10 cellular contexts compared by ENCODE assay signal in genomic region chr15:33722005-33722672, GRCh38.
DNase-seq lines count a peak whose midpoint lies in the region; ATAC-seq lines count a peak whose summit lies in the region.
"Had no signal": no experiment of that assay in that cellular context is flagged by ENCODE, and none has a peak within 500 bp of the region (broad histone marks: within the 10 kb centered on the region; RNA-seq: fewer than 3 reads in every experiment).

No MANE protein-coding gene starts in this region.

- ATAC-seq in GM19372 (IDR thresholded peaks at IDR 0.05; ENCODE audit: low read depth, unreplicated experiment) (peak; percentile 84), HG03432 (IDR thresholded peaks at IDR 0.05; ENCODE audit: unreplicated experiment) (peak; percentile 89)
- peak; percentile 71 for ATAC-seq in activated T-helper 17 cell treated with anti-CD3 and anti-CD28 coated beads, Interleukin-2, amount 50 U/mL, for 72 hours (replicated peaks)

- in situ Hi-C loops in HAP-1 (cut with MboI; ENCODE audit: low sequenced_read_pairs): no loop called here

- no peaks in the 10 kb centered on the region for H3K9me3 ChIP-seq in CD8-positive, alpha-beta memory T cell (ENCODE audit: low read length)
- no peaks in the 10 kb centered on the region for H3K9me3 ChIP-seq in HAP-1
- H3K9me3 ChIP-seq: transverse colon had no signal

- H3K4me3 Mint-ChIP-seq in activated T-helper 17 cell treated with anti-CD3 and anti-CD28 coated beads, Interleukin-2, amount 50 U/mL, for 72 hours: no peak overlapping the region
- H3K4me3 Mint-ChIP-seq in CD8-positive, alpha-beta memory T cell: no peak overlapping the region

- H3K36me3 ChIP-seq in CD8-positive, alpha-beta memory T cell (ENCODE audit: insufficient read depth, low read length): no peaks in the 10 kb centered on the region
- H3K36me3 ChIP-seq in HAP-1 (replicated peaks): no peaks in the 10 kb centered on the region
- H3K36me3 ChIP-seq: transverse colon had no signal

- H3K27ac Mint-ChIP-seq in activated T-helper 17 cell treated with anti-CD3 and anti-CD28 coated beads, Interleukin-2, amount 50 U/mL, for 72 hours: no peak overlapping the region
- H3K27ac Mint-ChIP-seq in CD8-positive, alpha-beta memory T cell: no peak overlapping the region

- no peak overlapping the region for H3K27ac ChIP-seq in CD8-positive, alpha-beta memory T cell (ENCODE audit: low read depth, low read length)
- H3K27ac ChIP-seq: transverse colon had no signal

- no peaks in the 10 kb centered on the region for H3K36me3 Mint-ChIP-seq in activated T-helper 17 cell treated with anti-CD3 and anti-CD28 coated beads, Interleukin-2, amount 50 U/mL, for 72 hours (ENCODE audit: low read depth)
- no peaks in the 10 kb centered on the region for H3K36me3 Mint-ChIP-seq in CD8-positive, alpha-beta memory T cell

- no peaks in the 10 kb centered on the region for H3K27me3 Mint-ChIP-seq in activated T-helper 17 cell treated with anti-CD3 and anti-CD28 coated beads, Interleukin-2, amount 50 U/mL, for 72 hours
- H3K27me3 Mint-ChIP-seq in CD8-positive, alpha-beta memory T cell: peaks cover 2 to 8% of the 10 kb centered on the region in 2 donors

- CTCF ChIA-PET in CD8-positive, alpha-beta memory T cell (lab: Charles Lee): interaction anchor here (0.8 to 1.1 kb wide), 2 partner anchors 18 to 21 kb away, joined by 3 read pairs; no protein-coding TSS in a partner anchor

- POLR2A ChIA-PET in CD8-positive, alpha-beta memory T cell (lab: Charles Lee): no interaction called here

- H3K4me1 Mint-ChIP-seq in activated T-helper 17 cell treated with anti-CD3 and anti-CD28 coated beads, Interleukin-2, amount 50 U/mL, for 72 hours: no peaks in the 10 kb centered on the region
- H3K4me1 Mint-ChIP-seq in CD8-positive, alpha-beta memory T cell: no peaks in the 10 kb centered on the region

- DNase-seq in A172 (ENCODE audit: low spot score): peak; percentile 48
- no peak for DNase-seq in DMS79 (lab: John Stamatoyannopoulos, UW)
- no peak for DNase-seq in CD8-positive, alpha-beta memory T cell
- no peak for DNase-seq in HAP-1 (ENCODE audit: low spot score in 2 of 2)
- no peak for DNase-seq in stimulated activated CD4-positive, alpha-beta T cell treated with anti-CD3 and anti-CD28 coated beads, Interleukin-2, amount 100 ng/mL, for 48 hours
- DNase-seq: T-helper 9 cell, transverse colon had no signal

- no peaks in the 10 kb centered on the region for H3K4me1 ChIP-seq in CD8-positive, alpha-beta memory T cell (ENCODE audit: insufficient read depth, low read length)
- H3K4me1 ChIP-seq in HAP-1: no peaks in the 10 kb centered on the region
- H3K4me1 ChIP-seq: transverse colon had no signal

- no peaks in the 10 kb centered on the region for H3K27me3 ChIP-seq in CD8-positive, alpha-beta memory T cell (ENCODE audit: insufficient read depth, low read length, poor library complexity, severe bottlenecking)
- 0 out of 2 replicates have a peak, but pooled peaks cover 2% of the 10 kb centered on the region for H3K27me3 ChIP-seq in HAP-1 (ENCODE audit: low read depth)
- H3K27me3 ChIP-seq: transverse colon had no signal

- H3K9me3 Mint-ChIP-seq in activated T-helper 17 cell treated with anti-CD3 and anti-CD28 coated beads, Interleukin-2, amount 50 U/mL, for 72 hours: no peaks in the 10 kb centered on the region
- no peaks in the 10 kb centered on the region for H3K9me3 Mint-ChIP-seq in CD8-positive, alpha-beta memory T cell

- H3K4me3 ChIP-seq in CD8-positive, alpha-beta memory T cell (ENCODE audit: low read length): no peak overlapping the region
- no peak overlapping the region for H3K4me3 ChIP-seq in HAP-1
- H3K4me3 ChIP-seq: transverse colon had no signal
